Comparison of ENCODE assay signal across 1 cellular context in the genomic region with DNA sequence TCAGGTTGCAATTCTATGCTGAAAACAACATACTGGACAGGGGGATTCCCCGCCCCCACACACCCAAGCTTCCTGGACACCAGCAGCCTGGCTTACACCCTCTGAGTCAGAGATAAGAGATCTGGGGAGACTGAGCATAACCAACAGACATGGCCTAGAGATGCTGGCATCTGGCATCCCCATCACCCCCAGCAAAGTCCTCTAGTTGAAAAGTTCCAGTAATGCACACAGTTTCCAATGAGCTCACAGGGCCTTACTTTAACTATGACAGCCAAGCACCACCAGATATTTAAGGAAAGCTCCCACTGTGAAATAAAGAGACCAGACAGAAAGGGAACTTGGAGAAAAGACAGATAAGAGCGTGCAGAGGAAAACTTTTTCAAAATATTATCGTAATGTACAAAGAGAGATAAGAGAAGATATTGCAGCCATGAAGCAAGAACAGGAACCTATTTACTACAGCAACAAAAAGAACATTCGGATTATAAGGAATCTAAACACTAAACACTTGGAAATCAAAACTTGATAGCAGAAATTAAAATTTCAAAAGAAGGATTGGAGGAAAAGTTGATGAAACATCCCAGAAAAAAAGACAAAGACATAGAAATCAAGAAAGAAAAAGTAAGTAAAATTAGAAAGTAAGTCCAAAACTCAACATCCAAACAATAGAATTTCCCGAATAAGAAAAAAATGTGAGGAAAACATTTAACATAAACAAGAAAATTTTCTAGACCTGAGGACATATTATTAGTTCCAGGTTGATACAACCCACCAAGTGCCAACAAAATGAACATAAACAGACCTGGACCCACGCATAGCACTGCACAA.
TF ChIP-seq lines count a peak whose summit lies in the region.

No MANE protein-coding gene starts in this region.

TF ChIP-seq in IMR-90, 13 proteins besides CTCF, POLR2A, EP300 and RAD21:
- TF ChIP-seq RCOR1 (IDR thresholded peaks at IDR 0.05; ENCODE audit: insufficient replicate concordance, low read length): peak; percentile 59
- TF ChIP-seq FOS (IDR thresholded peaks at IDR 0.05; ENCODE audit: low read depth, low read length): peak; percentile 69; the same call in 1 of the 2 replicates
- TF ChIP-seq SMC3 (IDR thresholded peaks at IDR 0.05; ENCODE audit: low read depth, low read length): no peak
- peak; percentile 27; the same call in 1 of the 2 replicates for TF ChIP-seq CEBPB (IDR thresholded peaks at IDR 0.05; ENCODE audit: low read depth, low read length)
